In the genomic region with DNA sequence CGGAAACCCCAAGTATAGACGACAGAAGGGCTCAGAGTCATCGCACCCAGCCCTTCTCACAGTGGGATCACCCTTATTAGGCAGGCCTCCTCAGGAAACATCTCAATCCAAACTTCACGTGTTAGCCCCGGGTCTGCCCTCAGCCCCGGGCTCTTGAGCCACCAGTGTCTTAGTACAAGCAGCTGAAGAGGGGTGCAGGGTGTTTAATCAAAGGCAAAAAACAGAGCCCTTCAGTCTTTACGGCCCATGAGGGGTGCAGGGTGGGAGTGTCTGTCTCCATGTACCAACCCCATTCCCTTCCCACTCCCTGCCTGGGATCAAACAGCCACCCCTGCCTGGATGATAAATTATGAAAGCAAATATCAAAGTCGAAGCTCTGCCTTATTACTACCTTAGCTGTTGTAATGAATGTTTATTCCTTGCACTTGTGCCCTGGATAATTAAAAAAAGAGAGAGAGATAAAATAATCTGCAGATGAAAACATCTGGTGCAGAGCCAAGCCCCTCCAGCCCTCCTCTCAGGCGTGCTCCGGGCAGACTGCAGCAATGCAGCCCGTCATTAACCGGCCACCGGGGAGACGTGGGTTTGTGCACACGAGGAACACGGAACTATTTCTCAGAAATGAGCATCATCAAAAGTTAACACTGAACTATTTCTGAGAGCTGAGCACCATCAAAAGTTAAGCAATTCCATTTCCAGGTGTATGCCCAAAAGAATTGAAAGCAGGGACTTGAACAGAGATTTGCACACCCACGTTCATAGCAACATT, we compare ENCODE assay signal across 16 cellular contexts.
DNase-seq lines count a peak whose midpoint lies in the region; ATAC-seq and TF ChIP-seq lines count a peak whose summit lies in the region.
"Had no signal": no experiment of that assay in that cellular context is flagged by ENCODE, and none has a peak within 500 bp of the region (broad histone marks: within the 10 kb centered on the region; RNA-seq: fewer than 3 reads in every experiment).

No MANE protein-coding gene starts in this region.

- peaks cover 0 to 12% of the 10 kb centered on the region in 2 experiments; a peak in 1 of 4 replicates for H3K4me1 ChIP-seq in SK-N-SH (ENCODE audit: control insufficient read depth in 1 of 2, insufficient read depth in 2 of 2, low read depth in 1 of 2, low read length in 1 of 2)
- H3K4me1 ChIP-seq: BLaER1 treated with 17β-estradiol and CSF1 and Interleukin-3, amounts not matched to agents 10 nM and 100 nM had no signal

- H3K4me3 ChIP-seq in SK-N-SH (ENCODE audit: low read depth in 2 of 2, low read length in 1 of 2) = no peak overlapping the region
- H3K4me3 ChIP-seq: BLaER1 treated with 17β-estradiol and CSF1 and Interleukin-3, amounts not matched to agents 10 nM and 100 nM; GM12878; GM23338 had no signal

- no peak for TF ChIP-seq EP300 in SK-N-SH (IDR thresholded peaks at IDR 0.05; ENCODE audit: borderline replicate concordance in 1 of 2, low read depth in 1 of 2, low read length in 1 of 2)

- no peaks in the 10 kb centered on the region for H3K9me2 ChIP-seq in SK-N-SH

- 41% methylated on average over 17 of the region's 17 CpGs for WGBS in SK-N-SH (ENCODE audit: low lambda C conversion rate)

- H3F3A ChIP-seq in SK-N-SH (replicated peaks; ENCODE audit: insufficient read depth) = no peaks in the 10 kb centered on the region

- H3K79me2 ChIP-seq in SK-N-SH (ENCODE audit: insufficient read depth) = no peaks in the 10 kb centered on the region

- DNase-seq in SK-N-SH (peak; percentile 41), iPS-NIHi7 (ENCODE audit: extremely low spot score) (peak; percentile 9), neural crest cell (ENCODE audit: low read depth, low spot score) (no peak), NCI-H187 (lab: John Stamatoyannopoulos, UW) (no peak)
- no peak for DNase-seq in T-helper 2 cell treated with Interferon-gamma antibody and Interleukin-4, amounts not matched to agents 5 μg/mL and 100 μg/mL, for 36 hours (ENCODE audit: low spot score)
- DNase-seq: Calu3; CD4-positive, CD25-positive, alpha-beta regulatory T cell; DMS 273 treated with DMSO at 0.1 percent for 48 hours; H7; IMR-90 had no signal

- H3K36me3 Mint-ChIP-seq in neural crest cell (ENCODE audit: low read depth) = peaks cover 10% of the 10 kb centered on the region
- no peaks in the 10 kb centered on the region for H3K36me3 Mint-ChIP-seq in T-helper 2 cell treated with Interferon-gamma antibody and Interleukin-4, amounts not matched to agents 5 μg/mL and 100 μg/mL, for 36 hours (ENCODE audit: low read depth)

- H2AFZ ChIP-seq in SK-N-SH (ENCODE audit: low read depth) = no peak overlapping the region
- H2AFZ ChIP-seq: GM23338 had no signal

- H3K27ac ChIP-seq in SK-N-SH (ENCODE audit: low read depth in 2 of 2, low read length in 1 of 2) = no peak overlapping the region
- H3K27ac ChIP-seq: 22Rv1; BLaER1 treated with 17β-estradiol and CSF1 and Interleukin-3, amounts not matched to agents 10 nM and 100 nM had no signal

- no peak for TF ChIP-seq RAD21 in SK-N-SH (IDR thresholded peaks at IDR 0.05; ENCODE audit: low read length)

- no peak overlapping the region for H3K4me3 Mint-ChIP-seq in neural crest cell
- H3K4me3 Mint-ChIP-seq in T-helper 2 cell treated with Interferon-gamma antibody and Interleukin-4, amounts not matched to agents 5 μg/mL and 100 μg/mL, for 36 hours = no peak overlapping the region
- H3K4me3 Mint-ChIP-seq: GM23338 had no signal

- H3K9me3 Mint-ChIP-seq in neural crest cell = peaks cover 11% of the 10 kb centered on the region
- H3K9me3 Mint-ChIP-seq in T-helper 2 cell treated with Interferon-gamma antibody and Interleukin-4, amounts not matched to agents 5 μg/mL and 100 μg/mL, for 36 hours = peaks cover 18% of the 10 kb centered on the region

- H3K4me1 Mint-ChIP-seq in neural crest cell = no peaks in the 10 kb centered on the region
- no peaks in the 10 kb centered on the region for H3K4me1 Mint-ChIP-seq in T-helper 2 cell treated with Interferon-gamma antibody and Interleukin-4, amounts not matched to agents 5 μg/mL and 100 μg/mL, for 36 hours (ENCODE audit: low read depth)
- H3K4me1 Mint-ChIP-seq: GM23338 had no signal

- no peaks in the 10 kb centered on the region for H4K20me1 ChIP-seq in SK-N-SH (ENCODE audit: insufficient read depth)
- H4K20me1 ChIP-seq: BLaER1 treated with 17β-estradiol and CSF1 and Interleukin-3, amounts not matched to agents 10 nM and 100 nM had no signal

- ATAC-seq in SK-N-SH treated with all-trans-retinoic acid at 6 μM for 48 hours = no peak
- ATAC-seq in HG03432 (IDR thresholded peaks at IDR 0.05; ENCODE audit: unreplicated experiment) = no peak
- ATAC-seq: GM12878, GM23338 had no signal

- H3K36me3 ChIP-seq in SK-N-SH (replicated peaks in 1 of 2; ENCODE audit: control insufficient read depth in 1 of 2, insufficient read depth in 2 of 2, low read length in 1 of 2) = no peaks in the 10 kb centered on the region
- H3K36me3 ChIP-seq: BLaER1 treated with 17β-estradiol and CSF1 and Interleukin-3, amounts not matched to agents 10 nM and 100 nM had no signal

- CTCF ChIA-PET in SK-N-SH (lab: Yijun Ruan, JAX) = interaction anchor here (0.6 to 1.7 kb wide), 4 partner anchors 9 to 183 kb away, joined by 3 to 5 read pairs (median 3); no protein-coding TSS in a partner anchor

- no peaks in the 10 kb centered on the region for H3K27me3 ChIP-seq in SK-N-SH (ENCODE audit: insufficient read depth)
- H3K27me3 ChIP-seq: BLaER1 treated with 17β-estradiol and CSF1 and Interleukin-3, amounts not matched to agents 10 nM and 100 nM had no signal

- no peak overlapping the region for H3K4me2 ChIP-seq in SK-N-SH
- H3K4me2 ChIP-seq: BLaER1 treated with 17β-estradiol and CSF1 and Interleukin-3, amounts not matched to agents 10 nM and 100 nM; GM23338 had no signal

- TF ChIP-seq CTCF in SK-N-SH (IDR thresholded peaks at IDR 0.05) (no peak), neural crest cell (conservative IDR thresholded peaks at IDR 0.05) (no peak)

- peak overlapping the region; percentile 43 for H3K27ac Mint-ChIP-seq in neural crest cell (ENCODE audit: unreplicated experiment)
- H3K27ac Mint-ChIP-seq in T-helper 2 cell treated with Interferon-gamma antibody and Interleukin-4, amounts not matched to agents 5 μg/mL and 100 μg/mL, for 36 hours = no peak overlapping the region
- H3K27ac Mint-ChIP-seq: CD4-positive, CD25-positive, alpha-beta regulatory T cell; GM23338 had no signal

- H3K9ac ChIP-seq in SK-N-SH = no peak overlapping the region
- H3K9ac ChIP-seq: BLaER1 treated with 17β-estradiol and CSF1 and Interleukin-3, amounts not matched to agents 10 nM and 100 nM had no signal

- H3K9me3 ChIP-seq in SK-N-SH = no peaks in the 10 kb centered on the region

- no peaks in the 10 kb centered on the region for H3K27me3 Mint-ChIP-seq in neural crest cell (ENCODE audit: low read depth)
- no peaks in the 10 kb centered on the region for H3K27me3 Mint-ChIP-seq in T-helper 2 cell treated with Interferon-gamma antibody and Interleukin-4, amounts not matched to agents 5 μg/mL and 100 μg/mL, for 36 hours (ENCODE audit: low read depth)
- H3K27me3 Mint-ChIP-seq: CD4-positive, CD25-positive, alpha-beta regulatory T cell had no signal

- POLR2A ChIA-PET in SK-N-SH (lab: Yijun Ruan, JAX) = no interaction called here

TF ChIP-seq in SK-N-SH, 30 proteins besides CTCF, POLR2A, EP300 and RAD21 (continues in another document):
- TF ChIP-seq RCOR1 (IDR thresholded peaks at IDR 0.05; ENCODE audit: low read length) = no peak
- TF ChIP-seq FOXM1 (IDR thresholded peaks at IDR 0.05; ENCODE audit: low read depth) = no peak
- TF ChIP-seq ELF1 (IDR thresholded peaks at IDR 0.05) = no peak
- TF ChIP-seq FOXJ3 (CRISPR knock-in tag; IDR thresholded peaks at IDR 0.05) = no peak
- TF ChIP-seq TEAD4 (IDR thresholded peaks at IDR 0.05; ENCODE audit: borderline replicate concordance, insufficient read depth) = no peak
- TF ChIP-seq MEF2A (IDR thresholded peaks at IDR 0.05; ENCODE audit: borderline replicate concordance, low read depth) = no peak
- TF ChIP-seq POLR2AphosphoS5 (IDR thresholded peaks at IDR 0.05; ENCODE audit: low read depth, low read length) = no peak
- TF ChIP-seq CHD2 (IDR thresholded peaks at IDR 0.05; ENCODE audit: low read length, partially characterized antibody) = no peak
- no peak for TF ChIP-seq GABPA (IDR thresholded peaks at IDR 0.05; ENCODE audit: low read depth)
- TF ChIP-seq, protein P1, sequence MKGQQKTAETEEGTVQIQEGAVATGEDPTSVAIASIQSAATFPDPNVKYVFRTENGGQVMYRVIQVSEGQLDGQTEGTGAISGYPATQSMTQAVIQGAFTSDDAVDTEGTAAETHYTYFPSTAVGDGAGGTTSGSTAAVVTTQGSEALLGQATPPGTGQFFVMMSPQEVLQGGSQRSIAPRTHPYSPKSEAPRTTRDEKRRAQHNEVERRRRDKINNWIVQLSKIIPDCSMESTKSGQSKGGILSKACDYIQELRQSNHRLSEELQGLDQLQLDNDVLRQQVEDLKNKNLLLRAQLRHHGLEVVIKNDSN (IDR thresholded peaks at IDR 0.05; ENCODE audit: borderline replicate concordance, low read depth) = no peak

TF ChIP-seq in SK-N-SH treated with all-trans-retinoic acid at 6 μM for 48 hours, 23 proteins besides CTCF, POLR2A, EP300 and RAD21 (continues in another document):
- TF ChIP-seq ISL1 (CRISPR knock-in tag; IDR thresholded peaks at IDR 0.05) (no peak), ZFP30 (CRISPR knock-in tag; IDR thresholded peaks at IDR 0.05) (no peak), ARNTL (CRISPR knock-in tag; IDR thresholded peaks at IDR 0.05; ENCODE audit: borderline replicate concordance, low read depth) (no peak)
- TF ChIP-seq, protein P2, sequence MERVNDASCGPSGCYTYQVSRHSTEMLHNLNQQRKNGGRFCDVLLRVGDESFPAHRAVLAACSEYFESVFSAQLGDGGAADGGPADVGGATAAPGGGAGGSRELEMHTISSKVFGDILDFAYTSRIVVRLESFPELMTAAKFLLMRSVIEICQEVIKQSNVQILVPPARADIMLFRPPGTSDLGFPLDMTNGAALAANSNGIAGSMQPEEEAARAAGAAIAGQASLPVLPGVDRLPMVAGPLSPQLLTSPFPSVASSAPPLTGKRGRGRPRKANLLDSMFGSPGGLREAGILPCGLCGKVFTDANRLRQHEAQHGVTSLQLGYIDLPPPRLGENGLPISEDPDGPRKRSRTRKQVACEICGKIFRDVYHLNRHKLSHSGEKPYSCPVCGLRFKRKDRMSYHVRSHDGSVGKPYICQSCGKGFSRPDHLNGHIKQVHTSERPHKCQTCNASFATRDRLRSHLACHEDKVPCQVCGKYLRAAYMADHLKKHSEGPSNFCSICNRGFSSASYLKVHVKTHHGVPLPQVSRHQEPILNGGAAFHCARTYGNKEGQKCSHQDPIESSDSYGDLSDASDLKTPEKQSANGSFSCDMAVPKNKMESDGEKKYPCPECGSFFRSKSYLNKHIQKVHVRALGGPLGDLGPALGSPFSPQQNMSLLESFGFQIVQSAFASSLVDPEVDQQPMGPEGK (CRISPR knock-in tag; IDR thresholded peaks at IDR 0.05; ENCODE audit: borderline replicate concordance) = no peak

Comparison
In these comparisons a context has a peak if more than half of its experiments do, and no peak if none do; other contexts are left out.
1. DNase-seq: peak in SK-N-SH (single experiment) and iPS-NIHi7 (single experiment); none in neural crest cell (single experiment), T-helper 2 cell treated with Interferon-gamma antibody and Interleukin-4, amounts not matched to agents 5 μg/mL and 100 μg/mL, for 36 hours (single experiment) and NCI-H187 (0 of 2).